Comparison of ENCODE assay signal across 10 cellular contexts in genomic region chr12:123799227-123799626, GRCh38.
"Had no signal": no experiment of that assay in that cellular context is flagged by ENCODE, and none has a peak within 500 bp of the region (broad histone marks: within the 10 kb centered on the region; RNA-seq: fewer than 3 reads in every experiment).

No MANE protein-coding gene starts in this region.

- H3K9ac ChIP-seq: GM23248 had no signal

- H3K4me3 ChIP-seq: GM23248, GM23338, HAP-1 had no signal

- DNase-seq: GM23248, GOT3, H7, H9, HCEC 1CT, HFFc6 had no signal

- H2AFZ ChIP-seq: GM23248, GM23338 had no signal

- FAIRE-seq: H1, H54 had no signal

- H3K36me3 ChIP-seq: HAP-1 had no signal

- H3K9me3 ChIP-seq: HAP-1 had no signal

- H3K27ac ChIP-seq: GM23248 had no signal

- H3K4me2 ChIP-seq: GM23338 had no signal
